ENCODE assay signal across 36 cellular contexts in genomic region chr4:89184407-89184806, GRCh38.
"Had no signal": no experiment of that assay in that cellular context is flagged by ENCODE, and none has a peak within 500 bp of the region (broad histone marks: within the 10 kb centered on the region; RNA-seq: fewer than 3 reads in every experiment).

No MANE protein-coding gene starts in this region.

- H3K9me3 ChIP-seq: ascending aorta had no signal

- H3K27ac ChIP-seq: ascending aorta, cardiac muscle cell, VCaP had no signal

- ATAC-seq: activated CD8-positive, alpha-beta T cell treated with anti-CD3 and anti-CD28 coated beads for 36 hours; activated naive CD4-positive, alpha-beta T cell treated with anti-CD3 and anti-CD28 coated beads, Interleukin-2, amount 50 U/mL, for 72 hours; activated T-cell treated with anti-CD3 and anti-CD28 coated beads, Interleukin-2, amount 50 U/mL, for 4 hours; activated T-cell treated with anti-CD3 and anti-CD28 coated beads, Interleukin-2, amount 50 U/mL, for 72 hours; activated T-helper 17 cell treated with anti-CD3 and anti-CD28 coated beads, Interleukin-2, amount 50 U/mL, for 72 hours had no signal

- H3K36me3 Mint-ChIP-seq: activated CD4-positive, alpha-beta memory T cell treated with anti-CD3 and anti-CD28 coated beads for 36 hours; activated naive CD4-positive, alpha-beta T cell treated with anti-CD3 and anti-CD28 coated beads, Interleukin-2, amount 50 U/mL, for 72 hours; activated naive CD8-positive, alpha-beta T cell treated with anti-CD3 and anti-CD28 coated beads for 36 hours; brain had no signal

- DNase-seq: activated B cell treated with CpG ODN at 0.5 μM for 24 hours; activated CD4-positive, alpha-beta memory T cell treated with anti-CD3 and anti-CD28 coated beads for 36 hours; activated CD4-positive, alpha-beta T cell treated with anti-CD3 and anti-CD28 coated beads for 4 hours; activated CD4-positive, alpha-beta T cell treated with anti-CD3 and anti-CD28 coated beads, Interleukin-2, amount 10 ng/mL, durations not matched to agents 24 days and 14 days; activated CD4-positive, alpha-beta T cell treated with anti-CD3 and anti-CD28 coated beads, Interleukin-2, amount 50 U/mL, for 1 hour; activated CD4-positive, alpha-beta T cell treated with anti-CD3 and anti-CD28 coated beads, Interleukin-2, amount 50 U/mL, for 4 hours; activated CD4-positive, CD25-positive, alpha-beta regulatory T cell treated with anti-CD3 and anti-CD28 coated beads, Interleukin-2, amount 50 U/mL, for 72 hours; activated CD8-positive, alpha-beta memory T cell treated with anti-CD3 and anti-CD28 coated beads, Interleukin-2, amount 50 U/mL, for 4 hours; activated CD8-positive, alpha-beta T cell treated with anti-CD3 and anti-CD28 coated beads for 36 hours; activated effector memory CD4-positive, alpha-beta T cell treated with anti-CD3 and anti-CD28 coated beads, Interleukin-2, amount 50 U/mL, for 16 hours; activated gamma-delta T cell treated with Interleukin-2 at 50 U/mL for 16 hours; activated naive CD4-positive, alpha-beta T cell; activated naive CD4-positive, alpha-beta T cell treated with anti-CD3 and anti-CD28 coated beads for 36 hours; activated naive CD4-positive, alpha-beta T cell treated with anti-CD3 and anti-CD28 coated beads, Interleukin-2, amount 50 U/mL, for 16 hours; activated naive CD8-positive, alpha-beta T cell treated with anti-CD3 and anti-CD28 coated beads for 36 hours; activated T-cell treated with anti-CD3 and anti-CD28 coated beads for 4 hours; activated T-cell treated with anti-CD3 and anti-CD28 coated beads, Interleukin-2, amount 50 U/mL, for 1 hour; activated T-cell treated with anti-CD3 and anti-CD28 coated beads, Interleukin-2, amount 50 U/mL, for 4 hours; activated T-cell treated with anti-CD3 and anti-CD28 coated beads, Interleukin-2, amount 50 U/mL, for 72 hours; amygdala; anterior cingulate cortex; caudate nucleus; cerebellar nuclear complex; T-helper 1 cell; T-helper 2 cell; T-helper 9 cell had no signal

- H3K27me3 ChIP-seq: ascending aorta, cardiac muscle cell had no signal

- H3K4me1 ChIP-seq: ascending aorta had no signal

- H3K36me3 ChIP-seq: ascending aorta, cardiac muscle cell had no signal

- H3K4me1 Mint-ChIP-seq: activated B cell treated with CpG ODN at 0.5 μM for 24 hours; activated CD4-positive, alpha-beta T cell treated with anti-CD3 and anti-CD28 coated beads, Interleukin-2, amount 10 ng/mL, durations not matched to agents 24 days and 14 days; activated naive CD8-positive, alpha-beta T cell treated with anti-CD3 and anti-CD28 coated beads for 36 hours; activated T-helper 17 cell treated with anti-CD3 and anti-CD28 coated beads, Interleukin-2, amount 50 U/mL, for 72 hours; brain; central memory CD8-positive, alpha-beta T cell had no signal

- H3K27ac Mint-ChIP-seq: activated B cell treated with CpG ODN at 0.5 μM for 24 hours; activated CD4-positive, alpha-beta memory T cell treated with anti-CD3 and anti-CD28 coated beads for 36 hours; activated CD4-positive, alpha-beta T cell treated with anti-CD3 and anti-CD28 coated beads, Interleukin-2, amount 10 ng/mL, durations not matched to agents 24 days and 14 days; activated CD8-positive, alpha-beta T cell treated with anti-CD3 and anti-CD28 coated beads for 36 hours; activated naive CD4-positive, alpha-beta T cell treated with anti-CD3 and anti-CD28 coated beads for 36 hours; activated naive CD4-positive, alpha-beta T cell treated with anti-CD3 and anti-CD28 coated beads, Interleukin-2, amount 50 U/mL, for 72 hours; activated naive CD8-positive, alpha-beta T cell treated with anti-CD3 and anti-CD28 coated beads for 36 hours; activated T-cell treated with anti-CD3 and anti-CD28 coated beads, Interleukin-2, amount 50 U/mL, for 72 hours; activated T-helper 1 cell treated with anti-CD3 and anti-CD28 coated beads, Interleukin-12 subunit alpha, Interleukin-12 subunit beta, Interleukin-2, Interleukin-4 antibody, amounts not matched to agents 30 ng/mL and 10 ng/mL and 1 ng/mL, durations not matched to agents 14 hours and 24 hours and 36 hours; activated T-helper 17 cell treated with anti-CD3 and anti-CD28 coated beads, Interleukin-2, amount 50 U/mL, for 72 hours; T-helper 1 cell treated with Interleukin-12 subunit alpha and Interleukin-12 subunit beta and Interleukin-4 antibody, amounts not matched to agents 30 μg/mL and 1 μg/mL, for 36 hours; T-helper 2 cell treated with Interferon-gamma antibody and Interleukin-4, amounts not matched to agents 5 μg/mL and 100 μg/mL, for 36 hours had no signal

- H3K9me3 Mint-ChIP-seq: activated B cell treated with CpG ODN at 0.5 μM for 24 hours; activated CD4-positive, alpha-beta memory T cell treated with anti-CD3 and anti-CD28 coated beads for 36 hours; activated CD4-positive, alpha-beta T cell treated with anti-CD3 and anti-CD28 coated beads, Interleukin-2, amount 10 ng/mL, durations not matched to agents 24 days and 14 days; activated CD8-positive, alpha-beta T cell treated with anti-CD3 and anti-CD28 coated beads for 36 hours; activated naive CD4-positive, alpha-beta T cell treated with anti-CD3 and anti-CD28 coated beads for 36 hours; activated naive CD4-positive, alpha-beta T cell treated with anti-CD3 and anti-CD28 coated beads, Interleukin-2, amount 50 U/mL, for 72 hours; activated T-cell treated with anti-CD3 and anti-CD28 coated beads, Interleukin-2, amount 50 U/mL, for 4 hours; activated T-cell treated with anti-CD3 and anti-CD28 coated beads, Interleukin-2, amount 50 U/mL, for 72 hours; activated T-helper 1 cell treated with anti-CD3 and anti-CD28 coated beads, Interleukin-12 subunit alpha, Interleukin-12 subunit beta, Interleukin-2, Interleukin-4 antibody, amounts not matched to agents 30 ng/mL and 10 ng/mL and 1 ng/mL, durations not matched to agents 14 hours and 24 hours and 36 hours; activated T-helper 17 cell treated with anti-CD3 and anti-CD28 coated beads, Interleukin-2, amount 50 U/mL, for 72 hours; central memory CD8-positive, alpha-beta T cell; T-helper 1 cell treated with Interleukin-12 subunit alpha and Interleukin-12 subunit beta and Interleukin-4 antibody, amounts not matched to agents 30 μg/mL and 1 μg/mL, for 36 hours; T-helper 2 cell treated with Interferon-gamma antibody and Interleukin-4, amounts not matched to agents 5 μg/mL and 100 μg/mL, for 36 hours had no signal

- H3K4me3 Mint-ChIP-seq: activated B cell treated with CpG ODN at 0.5 μM for 24 hours; activated CD4-positive, alpha-beta memory T cell treated with anti-CD3 and anti-CD28 coated beads for 36 hours; activated CD4-positive, alpha-beta T cell treated with anti-CD3 and anti-CD28 coated beads, Interleukin-2, amount 10 ng/mL, durations not matched to agents 24 days and 14 days; activated CD8-positive, alpha-beta T cell treated with anti-CD3 and anti-CD28 coated beads for 36 hours; activated naive CD4-positive, alpha-beta T cell treated with anti-CD3 and anti-CD28 coated beads for 36 hours; activated naive CD8-positive, alpha-beta T cell treated with anti-CD3 and anti-CD28 coated beads for 36 hours; activated T-cell treated with anti-CD3 and anti-CD28 coated beads, Interleukin-2, amount 50 U/mL, for 4 hours; activated T-cell treated with anti-CD3 and anti-CD28 coated beads, Interleukin-2, amount 50 U/mL, for 72 hours; activated T-helper 1 cell treated with anti-CD3 and anti-CD28 coated beads, Interleukin-12 subunit alpha, Interleukin-12 subunit beta, Interleukin-2, Interleukin-4 antibody, amounts not matched to agents 30 ng/mL and 10 ng/mL and 1 ng/mL, durations not matched to agents 14 hours and 24 hours and 36 hours; activated T-helper 17 cell treated with anti-CD3 and anti-CD28 coated beads, Interleukin-2, amount 50 U/mL, for 72 hours; brain; central memory CD8-positive, alpha-beta T cell; T-helper 1 cell treated with Interleukin-12 subunit alpha and Interleukin-12 subunit beta and Interleukin-4 antibody, amounts not matched to agents 30 μg/mL and 1 μg/mL, for 36 hours; T-helper 2 cell treated with Interferon-gamma antibody and Interleukin-4, amounts not matched to agents 5 μg/mL and 100 μg/mL, for 36 hours had no signal

- H3K4me3 ChIP-seq: ascending aorta, cardiac muscle cell had no signal
